In the genomic region with DNA sequence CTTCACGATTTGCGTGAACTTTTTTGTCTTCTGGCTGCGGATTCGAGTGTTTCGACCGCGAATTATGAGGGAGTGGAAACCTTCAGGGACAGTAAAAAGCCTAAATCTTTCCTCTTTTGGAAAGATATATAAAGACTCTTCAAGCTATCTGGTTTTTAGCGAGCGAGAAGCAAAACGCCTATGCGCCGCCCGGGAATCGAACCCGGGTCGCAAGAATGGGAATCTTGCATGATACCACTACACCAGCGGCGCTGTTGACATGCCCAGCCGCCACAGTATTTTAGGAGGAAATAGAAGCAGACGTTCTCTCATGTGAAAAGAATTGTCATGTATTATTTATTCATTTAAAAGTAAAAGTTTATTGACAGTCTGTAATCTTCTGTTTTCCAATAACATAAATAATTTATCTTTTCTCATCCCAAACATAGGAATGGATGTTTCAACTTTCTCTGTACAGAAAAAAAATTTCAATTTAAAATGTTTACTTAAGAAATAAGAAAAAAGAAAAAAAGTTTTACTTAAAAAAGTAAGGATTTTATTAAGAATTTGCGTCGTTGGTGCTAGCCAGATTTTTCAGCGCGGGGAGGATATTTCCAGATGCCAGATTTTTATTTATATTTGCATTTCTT, we compare ENCODE assay signal across 8 cellular contexts. TPM values are rescaled to one million over a fixed set of nuclear protein-coding genes. Genes with fewer than 3 reads are reported as not detected.
DNase-seq lines count a peak whose midpoint lies in the region; ATAC-seq, FAIRE-seq and TF ChIP-seq lines count a peak whose summit lies in the region.

No MANE protein-coding gene starts in this region.

- H3K4me1 Mint-ChIP-seq in chondrocyte (ENCODE audit: low read depth), result peaks cover 33% of the 10 kb centered on the region

- WGBS in lower leg skin, 2 donors, result 2% methylated on average over 24 of the region's 24 CpGs

- H3K27me3 Mint-ChIP-seq in chondrocyte (ENCODE audit: low read depth), result no peaks in the 10 kb centered on the region

- TF ChIP-seq POLR2A in lower leg skin (IDR thresholded peaks at IDR 0.05), result no peak

- ATAC-seq in GM18519 (IDR thresholded peaks at IDR 0.05; ENCODE audit: low FRiP score, unreplicated experiment), result peak; percentile 27
- peak; percentile 36 for ATAC-seq in HG03025 (IDR thresholded peaks at IDR 0.05; ENCODE audit: low FRiP score, unreplicated experiment)

- H3K27ac Mint-ChIP-seq in chondrocyte (ENCODE audit: unreplicated experiment), result peak overlapping the region; percentile 99

- TF ChIP-seq CTCF in chondrocyte (IDR thresholded peaks at IDR 0.05) (peak; percentile 45), lower leg skin (IDR thresholded peaks at IDR 0.05) (no peak), D721Med (IDR thresholded peaks at IDR 0.05; ENCODE audit: insufficient read depth, missing control alignments) (no peak)

- no peaks in the 10 kb centered on the region for H3K9me3 Mint-ChIP-seq in chondrocyte (ENCODE audit: low read depth)

- H3K4me3 ChIP-seq in lower leg skin (ENCODE audit: low read depth, poor library complexity, severe bottlenecking), result peak overlapping the region; percentile 90

- DNase-seq in NCI-H2107 treated with DMSO at 0.1 percent for 48 hours (lab: John Stamatoyannopoulos, UW; ENCODE audit: unreplicated experiment), result peak; percentile 89
- peak; percentile 86 for DNase-seq in activated CD4-positive, CD25-positive, alpha-beta regulatory T cell treated with anti-CD3 and anti-CD28 coated beads, Interleukin-2, amount 50 U/mL, for 16 hours (ENCODE audit: low read depth, low spot score)
- peak; percentile 95 for DNase-seq in chondrocyte (ENCODE audit: low spot score)
- DNase-seq in lower leg skin (ENCODE audit: low spot score in 2 of 2), result peak; percentile 95 to 98
- peak; percentile 90 for DNase-seq in stimulated activated CD4-positive, alpha-beta T cell treated with anti-CD3 and anti-CD28 coated beads, Interleukin-4, amount 100 ng/mL, for 1 hour
- DNase-seq in D721Med (ENCODE audit: insufficient read length, low spot score), result no peak

- no peaks in the 10 kb centered on the region for H3K36me3 Mint-ChIP-seq in chondrocyte (ENCODE audit: low read depth)

- peak overlapping the region; percentile 89 for H3K4me3 Mint-ChIP-seq in chondrocyte (ENCODE audit: unreplicated experiment)

- intact Hi-C loops in lower leg skin (cut with DNase I; ENCODE audit: low total_unique reads), result no loop called here

- FAIRE-seq in D721Med (lab: Jason Lieb, UNC), result no peak

RNA-seq across cellular contexts. Expression of gene TIA1, which starts 0.5 kb away (rescaled TPM):
- total RNA-seq in chondrocyte (87.0 to 121 TPM (median 94.8 TPM) in 3 replicates), lower leg skin (10 to 100 TPM; 37.9 to 52.7 (median 40.4) TPM)

RNA-seq across cellular contexts. Expression of gene PCYOX1, which starts 9.0 kb away (rescaled TPM):
- total RNA-seq in chondrocyte, result 82.1 to 93.5 TPM (median 87.2 TPM) in 3 replicates
- 10 to 100 TPM; 37.6 to 65.4 (median 47.6) TPM for total RNA-seq in lower leg skin

RNA-seq across cellular contexts. Expression of gene SNRPG, which starts 44.6 kb away (rescaled TPM):
- 99.6 to 152 TPM (median 111 TPM) in 3 replicates for total RNA-seq in chondrocyte
- 10 to 100 TPM; 37.7 to 60.4 (median 45.3) TPM for total RNA-seq in lower leg skin

RNA-seq across cellular contexts. Expression of gene FAM136A, which starts 52.9 kb away (rescaled TPM):
- total RNA-seq in chondrocyte, result 26.9 to 42.0 TPM (median 29.9 TPM) in 3 replicates
- 10 to 100 TPM; 20.1 to 22.4 (median 21.3) TPM for total RNA-seq in lower leg skin

RNA-seq across cellular contexts. Expression of gene C2orf42, which starts 58.1 kb away (rescaled TPM):
- total RNA-seq in chondrocyte (14.3 to 24.8 TPM (median 14.7 TPM) in 3 replicates), lower leg skin (10 to 100 TPM in 3 of 4 donors, 1 to 10 TPM in 1; 2.3 to 18.2 (median 11.8) TPM)
